In the genomic region with DNA sequence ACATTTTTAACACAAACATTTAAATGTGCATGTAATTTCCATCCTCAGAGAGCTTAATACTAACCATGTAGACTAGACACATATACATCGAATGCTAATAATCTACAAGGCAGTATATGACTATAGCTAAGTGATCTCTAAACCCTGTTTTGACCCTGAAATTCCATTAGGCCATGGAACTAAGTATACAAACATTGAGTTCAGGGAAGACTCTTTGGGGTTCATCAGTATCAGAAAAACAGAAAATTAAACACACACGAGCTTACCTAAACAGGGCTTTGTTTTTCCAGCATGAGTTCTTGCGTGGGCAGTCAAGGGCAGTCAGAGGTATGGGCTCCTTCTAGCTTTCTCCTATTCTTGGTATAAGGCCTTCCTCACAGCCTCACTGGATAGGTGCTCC, we compare ENCODE assay signal across 1 cellular context.
TF ChIP-seq lines count a peak whose summit lies in the region.

No MANE protein-coding gene starts in this region.

TF ChIP-seq in HepG2, 621 proteins besides CTCF, POLR2A, EP300 and RAD21 (continued from another document):
- TF ChIP-seq, protein P1, sequence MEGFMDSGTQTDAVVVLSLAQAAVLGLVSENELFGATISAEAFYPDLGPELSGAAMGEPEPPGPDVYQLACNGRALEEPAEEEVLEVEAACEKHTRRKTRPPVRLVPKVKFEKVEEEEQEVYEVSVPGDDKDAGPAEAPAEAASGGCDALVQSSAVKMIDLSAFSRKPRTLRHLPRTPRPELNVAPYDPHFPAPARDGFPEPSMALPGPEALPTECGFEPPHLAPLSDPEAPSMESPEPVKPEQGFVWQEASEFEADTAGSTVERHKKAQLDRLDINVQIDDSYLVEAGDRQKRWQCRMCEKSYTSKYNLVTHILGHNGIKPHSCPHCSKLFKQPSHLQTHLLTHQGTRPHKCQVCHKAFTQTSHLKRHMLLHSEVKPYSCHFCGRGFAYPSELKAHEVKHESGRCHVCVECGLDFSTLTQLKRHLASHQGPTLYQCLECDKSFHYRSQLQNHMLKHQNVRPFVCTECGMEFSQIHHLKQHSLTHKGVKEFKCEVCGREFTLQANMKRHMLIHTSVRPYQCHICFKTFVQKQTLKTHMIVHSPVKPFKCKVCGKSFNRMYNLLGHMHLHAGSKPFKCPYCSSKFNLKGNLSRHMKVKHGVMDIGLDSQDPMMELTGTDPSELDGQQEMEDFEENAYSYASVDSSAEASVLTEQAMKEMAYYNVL (CRISPR knock-in tag; IDR thresholded peaks at IDR 0.05; ENCODE audit: borderline replicate concordance), result no peak
- TF ChIP-seq FOXA3 (CRISPR knock-in tag; IDR thresholded peaks at IDR 0.05) (peak; percentile 17; the same call in 1 of the 2 replicates), YY1 (IDR thresholded peaks at IDR 0.05; ENCODE audit: insufficient read depth, insufficient replicate concordance, low read depth, low read length) (no peak), FOXP1 (IDR thresholded peaks at IDR 0.05) (no peak), FOXP1 (CRISPR knock-in tag; IDR thresholded peaks at IDR 0.05) (0 out of 2 replicates have a peak, but pooled peaks have one; percentile 46), SAP130 (CRISPR knock-in tag; IDR thresholded peaks at IDR 0.05; ENCODE audit: low read depth) (peak; percentile 42), HNF4A (CRISPR knock-in tag; IDR thresholded peaks at IDR 0.05) (peak; percentile 55), ZFX (CRISPR knock-in tag; IDR thresholded peaks at IDR 0.05; ENCODE audit: low read depth) (0 out of 2 replicates have a peak, but pooled peaks have one; percentile 26), ZNF850 (CRISPR knock-in tag; conservative IDR thresholded peaks at IDR 0.05) (no peak), PHF20 (CRISPR knock-in tag; IDR thresholded peaks at IDR 0.05) (no peak), FOXJ3 (CRISPR knock-in tag; IDR thresholded peaks at IDR 0.05; ENCODE audit: borderline replicate concordance) (peak; percentile 42; the same call in 1 of the 2 replicates), BORCS8-MEF2B (CRISPR knock-in tag; IDR thresholded peaks at IDR 0.05) (no peak), NFE2L2 (IDR thresholded peaks at IDR 0.05; ENCODE audit: low read length) (no peak), RXRB (CRISPR knock-in tag; IDR thresholded peaks at IDR 0.05; ENCODE audit: borderline replicate concordance) (peak; percentile 30; the same call in 1 of the 2 replicates), MIXL1 (CRISPR knock-in tag; IDR thresholded peaks at IDR 0.05) (peak; percentile 59; the same call in 1 of the 2 replicates), ZNF841 (CRISPR knock-in tag; IDR thresholded peaks at IDR 0.05; ENCODE audit: borderline replicate concordance) (no peak), ZNF251 (CRISPR knock-in tag; IDR thresholded peaks at IDR 0.05) (no peak), TMF1 (CRISPR knock-in tag; IDR thresholded peaks at IDR 0.05; ENCODE audit: low read depth) (no peak)
- TF ChIP-seq, protein P2, sequence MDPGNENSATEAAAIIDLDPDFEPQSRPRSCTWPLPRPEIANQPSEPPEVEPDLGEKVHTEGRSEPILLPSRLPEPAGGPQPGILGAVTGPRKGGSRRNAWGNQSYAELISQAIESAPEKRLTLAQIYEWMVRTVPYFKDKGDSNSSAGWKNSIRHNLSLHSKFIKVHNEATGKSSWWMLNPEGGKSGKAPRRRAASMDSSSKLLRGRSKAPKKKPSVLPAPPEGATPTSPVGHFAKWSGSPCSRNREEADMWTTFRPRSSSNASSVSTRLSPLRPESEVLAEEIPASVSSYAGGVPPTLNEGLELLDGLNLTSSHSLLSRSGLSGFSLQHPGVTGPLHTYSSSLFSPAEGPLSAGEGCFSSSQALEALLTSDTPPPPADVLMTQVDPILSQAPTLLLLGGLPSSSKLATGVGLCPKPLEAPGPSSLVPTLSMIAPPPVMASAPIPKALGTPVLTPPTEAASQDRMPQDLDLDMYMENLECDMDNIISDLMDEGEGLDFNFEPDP (CRISPR knock-in tag; conservative IDR thresholded peaks at IDR 0.05), result no peak
- TF ChIP-seq, protein P3, sequence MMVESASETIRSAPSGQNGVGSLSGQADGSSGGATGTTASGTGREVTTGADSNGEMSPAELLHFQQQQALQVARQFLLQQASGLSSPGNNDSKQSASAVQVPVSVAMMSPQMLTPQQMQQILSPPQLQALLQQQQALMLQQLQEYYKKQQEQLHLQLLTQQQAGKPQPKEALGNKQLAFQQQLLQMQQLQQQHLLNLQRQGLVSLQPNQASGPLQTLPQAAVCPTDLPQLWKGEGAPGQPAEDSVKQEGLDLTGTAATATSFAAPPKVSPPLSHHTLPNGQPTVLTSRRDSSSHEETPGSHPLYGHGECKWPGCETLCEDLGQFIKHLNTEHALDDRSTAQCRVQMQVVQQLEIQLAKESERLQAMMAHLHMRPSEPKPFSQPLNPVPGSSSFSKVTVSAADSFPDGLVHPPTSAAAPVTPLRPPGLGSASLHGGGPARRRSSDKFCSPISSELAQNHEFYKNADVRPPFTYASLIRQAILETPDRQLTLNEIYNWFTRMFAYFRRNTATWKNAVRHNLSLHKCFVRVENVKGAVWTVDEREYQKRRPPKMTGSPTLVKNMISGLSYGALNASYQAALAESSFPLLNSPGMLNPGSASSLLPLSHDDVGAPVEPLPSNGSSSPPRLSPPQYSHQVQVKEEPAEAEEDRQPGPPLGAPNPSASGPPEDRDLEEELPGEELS (CRISPR knock-in tag; IDR thresholded peaks at IDR 0.05), result 0 out of 2 replicates have a peak, but pooled peaks have one; percentile 16
- TF ChIP-seq, protein P4, sequence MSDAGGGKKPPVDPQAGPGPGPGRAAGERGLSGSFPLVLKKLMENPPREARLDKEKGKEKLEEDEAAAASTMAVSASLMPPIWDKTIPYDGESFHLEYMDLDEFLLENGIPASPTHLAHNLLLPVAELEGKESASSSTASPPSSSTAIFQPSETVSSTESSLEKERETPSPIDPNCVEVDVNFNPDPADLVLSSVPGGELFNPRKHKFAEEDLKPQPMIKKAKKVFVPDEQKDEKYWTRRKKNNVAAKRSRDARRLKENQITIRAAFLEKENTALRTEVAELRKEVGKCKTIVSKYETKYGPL (CRISPR knock-in tag; IDR thresholded peaks at IDR 0.05), result no peak
- TF ChIP-seq, protein P5, sequence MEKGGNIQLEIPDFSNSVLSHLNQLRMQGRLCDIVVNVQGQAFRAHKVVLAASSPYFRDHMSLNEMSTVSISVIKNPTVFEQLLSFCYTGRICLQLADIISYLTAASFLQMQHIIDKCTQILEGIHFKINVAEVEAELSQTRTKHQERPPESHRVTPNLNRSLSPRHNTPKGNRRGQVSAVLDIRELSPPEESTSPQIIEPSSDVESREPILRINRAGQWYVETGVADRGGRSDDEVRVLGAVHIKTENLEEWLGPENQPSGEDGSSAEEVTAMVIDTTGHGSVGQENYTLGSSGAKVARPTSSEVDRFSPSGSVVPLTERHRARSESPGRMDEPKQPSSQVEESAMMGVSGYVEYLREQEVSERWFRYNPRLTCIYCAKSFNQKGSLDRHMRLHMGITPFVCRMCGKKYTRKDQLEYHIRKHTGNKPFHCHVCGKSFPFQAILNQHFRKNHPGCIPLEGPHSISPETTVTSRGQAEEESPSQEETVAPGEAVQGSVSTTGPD (CRISPR knock-in tag; IDR thresholded peaks at IDR 0.05), result no peak
